In the genomic region with DNA sequence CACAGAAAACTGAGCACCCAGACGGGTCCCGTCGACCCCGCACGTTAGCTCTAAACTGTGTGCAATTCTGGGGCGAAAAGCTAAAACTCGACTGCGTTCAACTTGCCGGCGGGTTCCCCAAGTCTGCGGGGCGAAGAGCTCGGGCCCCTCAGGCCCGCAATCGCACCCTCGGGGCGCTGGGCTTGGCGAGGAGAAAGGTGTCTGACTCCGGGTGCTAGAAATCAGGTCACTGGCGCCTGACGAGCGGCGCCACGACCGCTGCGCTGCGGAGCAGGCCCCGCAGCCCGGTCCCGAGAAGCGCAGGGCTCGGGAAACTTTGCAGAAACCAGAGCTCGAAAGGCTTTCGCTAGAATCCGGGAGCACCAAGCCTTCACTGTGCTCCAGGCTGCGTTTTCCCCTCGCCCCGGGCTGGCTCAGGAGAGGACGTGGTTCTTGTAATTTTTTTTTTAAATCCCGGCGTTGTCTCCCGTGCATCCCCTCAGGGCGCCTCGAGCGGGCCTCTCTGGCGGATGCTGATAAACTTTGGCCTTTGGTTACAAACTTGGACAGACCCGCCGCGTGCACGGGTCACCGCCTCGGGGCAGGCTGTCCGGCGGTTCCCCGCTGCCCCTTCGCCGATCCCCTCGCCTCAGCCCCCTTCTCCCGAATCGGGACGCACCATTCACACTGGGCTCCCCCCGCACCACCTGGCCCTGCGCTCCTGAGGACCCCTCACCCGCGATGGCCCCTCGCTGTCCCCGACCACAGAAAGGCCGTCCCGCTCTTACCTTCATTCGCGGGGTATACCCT, we compare ENCODE assay signal across 8 cellular contexts. TPM values are rescaled to one million over a fixed set of nuclear protein-coding genes. Genes with fewer than 3 reads are reported as not detected.
DNase-seq lines count a peak whose midpoint lies in the region; ATAC-seq and TF ChIP-seq lines count a peak whose summit lies in the region.

No MANE protein-coding gene starts in this region.

- H3K27me3 ChIP-seq in NT2/D1 (ENCODE audit: insufficient read depth, insufficient read length) (peaks cover 39% of the 10 kb centered on the region), left ventricle myocardium inferior (ENCODE audit: low read depth) (peaks cover 38% of the 10 kb centered on the region), prostate gland (replicated peaks; ENCODE audit: insufficient read depth) (no peaks in the 10 kb centered on the region)

- H3K4me3 Mint-ChIP-seq in activated naive CD8-positive, alpha-beta T cell treated with anti-CD3 and anti-CD28 coated beads, Interleukin-2, amount 50 U/mL, for 24 hours = peak overlapping the region; percentile 72

- DNase-seq in DMS79 treated with DMSO at 0.1 percent for 48 hours (lab: John Stamatoyannopoulos, UW) (peak; percentile 33), DMS79 (lab: John Stamatoyannopoulos, UW) (no peak), NT2/D1 (ENCODE audit: low read depth, low spot score) (no peak), left ventricle myocardium inferior (peak; percentile 24), prostate gland (ENCODE audit: low spot score) (peak; percentile 15), occipital lobe (lab: John Stamatoyannopoulos, UW) (no peak)
- peak; percentile 13 for DNase-seq in activated naive CD8-positive, alpha-beta T cell treated with anti-CD3 and anti-CD28 coated beads, Interleukin-2, amount 50 U/mL, for 24 hours

- peaks cover 30% of the 10 kb centered on the region for H3K4me1 Mint-ChIP-seq in activated naive CD8-positive, alpha-beta T cell treated with anti-CD3 and anti-CD28 coated beads, Interleukin-2, amount 50 U/mL, for 24 hours

- peak overlapping the region; percentile 67 for H3K4me3 ChIP-seq in NT2/D1 (ENCODE audit: insufficient read length, low read depth)
- H3K4me3 ChIP-seq in left ventricle myocardium inferior = peak overlapping the region; percentile 89
- peak overlapping the region; percentile 58 to 61 for H3K4me3 ChIP-seq in prostate gland

- WGBS in prostate gland = 1% methylated on average over 71 of the region's 71 CpGs

- peak; percentile 7 for ATAC-seq in HG02642 (IDR thresholded peaks at IDR 0.05; ENCODE audit: poor library complexity, unreplicated experiment)
- ATAC-seq in activated naive CD8-positive, alpha-beta T cell treated with anti-CD3 and anti-CD28 coated beads, Interleukin-2, amount 50 U/mL, for 24 hours = no peak

- H3K27ac ChIP-seq in left ventricle myocardium inferior (replicated peaks) = peak overlapping the region; percentile 93
- H3K27ac ChIP-seq in prostate gland = peak overlapping the region; percentile 76 to 81

- no peak for TF ChIP-seq POLR2A in prostate gland (IDR thresholded peaks at IDR 0.05)

- no peak for TF ChIP-seq CTCF in left ventricle myocardium inferior (IDR thresholded peaks at IDR 0.05; ENCODE audit: borderline replicate concordance)
- no peak for TF ChIP-seq CTCF in prostate gland (IDR thresholded peaks at IDR 0.05)

- H3K27me3 Mint-ChIP-seq in activated naive CD8-positive, alpha-beta T cell treated with anti-CD3 and anti-CD28 coated beads, Interleukin-2, amount 50 U/mL, for 24 hours = peaks cover 67% of the 10 kb centered on the region

- H3K9ac ChIP-seq in NT2/D1 (ENCODE audit: insufficient read length, low read depth) = peak overlapping the region; percentile 85

- H3K9me3 ChIP-seq in NT2/D1 (ENCODE audit: insufficient read depth, low read length) (no peaks in the 10 kb centered on the region), left ventricle myocardium inferior (replicated peaks) (no peaks in the 10 kb centered on the region), prostate gland (no peaks in the 10 kb centered on the region)

- intact Hi-C loops in left ventricle myocardium inferior (cut with micrococcal nuclease) = loop anchor here (10.0 kb wide), 1 partner anchor 467 kb away; no protein-coding TSS in a partner anchor
- intact Hi-C loops in prostate gland (cut with DNase I) = loop anchor here (2.0 to 10.0 kb wide), 5 partner anchors 129 to 1837 kb away; no protein-coding TSS in a partner anchor

- H3K36me3 Mint-ChIP-seq in activated naive CD8-positive, alpha-beta T cell treated with anti-CD3 and anti-CD28 coated beads, Interleukin-2, amount 50 U/mL, for 24 hours (ENCODE audit: low read depth) = no peaks in the 10 kb centered on the region

- H3K4me1 ChIP-seq in NT2/D1 (ENCODE audit: insufficient read depth, insufficient read length) = peaks cover 10% of the 10 kb centered on the region
- H3K4me1 ChIP-seq in left ventricle myocardium inferior = peaks cover 61% of the 10 kb centered on the region
- H3K4me1 ChIP-seq in prostate gland (replicated peaks) = no peaks in the 10 kb centered on the region

- H3K36me3 ChIP-seq in NT2/D1 (ENCODE audit: insufficient read depth, insufficient read length, low read length) (peaks cover 6% of the 10 kb centered on the region), left ventricle myocardium inferior (no peaks in the 10 kb centered on the region), prostate gland (no peaks in the 10 kb centered on the region)

- H3K27ac Mint-ChIP-seq in activated naive CD8-positive, alpha-beta T cell treated with anti-CD3 and anti-CD28 coated beads, Interleukin-2, amount 50 U/mL, for 24 hours = peak overlapping the region; percentile 73

- H3K9me3 Mint-ChIP-seq in activated naive CD8-positive, alpha-beta T cell treated with anti-CD3 and anti-CD28 coated beads, Interleukin-2, amount 50 U/mL, for 24 hours = no peaks in the 10 kb centered on the region

RNA-seq across cellular contexts. Expression of gene EPHA4, which starts 0.5 kb away (rescaled TPM):
- total RNA-seq in left ventricle myocardium inferior (40.6 TPM), prostate gland (10 to 100 TPM; 12.0 to 88.8 TPM), occipital lobe (259 TPM)

Comparison
In these comparisons a context has a peak if more than half of its experiments do, and no peak if none do; other contexts are left out.
1. DNase-seq: peak in DMS79 treated with DMSO at 0.1 percent for 48 hours (single experiment), activated naive CD8-positive, alpha-beta T cell treated with anti-CD3 and anti-CD28 coated beads, Interleukin-2, amount 50 U/mL, for 24 hours (single experiment), left ventricle myocardium inferior (single experiment) and prostate gland (single experiment); none in DMS79 (single experiment), NT2/D1 (single experiment) and occipital lobe (single experiment).
2. Peak in every context shown above with its lines, with median percentiles within 50 percentile points of each other: H3K4me3 ChIP-seq.